ENCODE assay signal across 22 cellular contexts in genomic region chr11:112925516-112926310, GRCh38. TPM values are rescaled to one million over a fixed set of nuclear protein-coding genes. Genes with fewer than 3 reads are reported as not detected.
DNase-seq lines count a peak whose midpoint lies in the region; ATAC-seq and TF ChIP-seq lines count a peak whose summit lies in the region.
"Had no signal": no experiment of that assay in that cellular context is flagged by ENCODE, and none has a peak within 500 bp of the region (broad histone marks: within the 10 kb centered on the region; RNA-seq: fewer than 3 reads in every experiment).

No MANE protein-coding gene starts in this region.

- H3K27ac ChIP-seq in Karpas-422 (ENCODE audit: low read length) (no peak overlapping the region), RWPE1 (no peak overlapping the region)
- H3K27ac ChIP-seq: C4-2B, SK-N-MC had no signal

- TF ChIP-seq CTCF in RWPE1 (conservative IDR thresholded peaks at IDR 0.05; ENCODE audit: low read depth) = no peak
- TF ChIP-seq CTCF in epithelial cell of proximal tubule (conservative IDR thresholded peaks at IDR 0.05; ENCODE audit: low read depth, low read length) = no peak
- TF ChIP-seq CTCF in osteocyte (IDR thresholded peaks at IDR 0.05) = no peak

- no peak overlapping the region for H2AFZ ChIP-seq in Karpas-422 (ENCODE audit: low read length)

- no peaks in the 10 kb centered on the region for H3K9me2 ChIP-seq in Karpas-422 (replicated peaks; ENCODE audit: insufficient read depth, low read length)

- H3K36me3 ChIP-seq in Karpas-422 (ENCODE audit: insufficient read depth, low read length) = no peaks in the 10 kb centered on the region

- POLR2A ChIA-PET in RWPE1 (lab: Yijun Ruan, JAX; ENCODE audit: low non-redundant PET) = no interaction called here

- no peak overlapping the region for H3K9ac ChIP-seq in Karpas-422 (ENCODE audit: low read length)

- no peak overlapping the region for H3K4me2 ChIP-seq in Karpas-422 (ENCODE audit: low read depth, low read length, poor library complexity, severe bottlenecking)

- no peaks in the 10 kb centered on the region for H3K36me3 Mint-ChIP-seq in osteocyte (ENCODE audit: unreplicated experiment)
- H3K36me3 Mint-ChIP-seq: CD8-positive, alpha-beta memory T cell had no signal

- H3K4me3 Mint-ChIP-seq in osteocyte (ENCODE audit: unreplicated experiment) = no peak overlapping the region
- H3K4me3 Mint-ChIP-seq: CD8-positive, alpha-beta memory T cell had no signal

- DNase-seq in Karpas-422 = peak; percentile 41
- DNase-seq in RWPE1 (ENCODE audit: low spot score) = peak; percentile 52
- DNase-seq in epithelial cell of proximal tubule (ENCODE audit: low read depth) = peak; percentile 70
- DNase-seq in osteocyte (ENCODE audit: extremely low spot score, unreplicated experiment) = peak; percentile 44
- no peak for DNase-seq in activated CD4-positive, alpha-beta T cell treated with anti-CD3 and anti-CD28 coated beads for 1 hour
- DNase-seq: CD8-positive, alpha-beta memory T cell; DMS53; GDM1; GOT3; HCEC 1CT; NCI-H1092; NCI-H1436; NCI-H1930; NCI-H226; NCI-H510A treated with DMSO at 0.1 percent for 48 hours; NCI-H82; SHP77 treated with DMSO at 0.1 percent for 48 hours had no signal

- no peaks in the 10 kb centered on the region for H3K9me3 ChIP-seq in Karpas-422 (ENCODE audit: low read length)

- H3K27ac Mint-ChIP-seq in osteocyte (ENCODE audit: unreplicated experiment) = no peak overlapping the region

- no peaks in the 10 kb centered on the region for H3K27me3 Mint-ChIP-seq in osteocyte (ENCODE audit: unreplicated experiment)

- ATAC-seq in GM21390 (IDR thresholded peaks at IDR 0.05; ENCODE audit: unreplicated experiment) = no peak
- ATAC-seq in HG03521 (IDR thresholded peaks at IDR 0.05; ENCODE audit: unreplicated experiment) = no peak
- ATAC-seq in HG03460 (IDR thresholded peaks at IDR 0.05; ENCODE audit: unreplicated experiment) = no peak

- H3K4me1 Mint-ChIP-seq in osteocyte (ENCODE audit: unreplicated experiment) = no peaks in the 10 kb centered on the region
- H3K4me1 Mint-ChIP-seq: CD8-positive, alpha-beta memory T cell had no signal

- no peaks in the 10 kb centered on the region for H4K20me1 ChIP-seq in Karpas-422 (ENCODE audit: insufficient read depth, low read depth, low read length)

- H3K4me1 ChIP-seq in Karpas-422 (ENCODE audit: low read length) = peaks cover 32% of the 10 kb centered on the region

- no peaks in the 10 kb centered on the region for H3K79me2 ChIP-seq in Karpas-422 (ENCODE audit: low read length)

- H3K4me3 ChIP-seq in Karpas-422 (ENCODE audit: low read length) (no peak overlapping the region), epithelial cell of proximal tubule (ENCODE audit: low read depth, low read length) (no peak overlapping the region)
- H3K4me3 ChIP-seq: SK-N-MC had no signal

- CTCF ChIA-PET in RWPE1 (lab: Yijun Ruan, JAX) = no interaction called here

- H3K27me3 ChIP-seq in Karpas-422 (ENCODE audit: low read length) = no peaks in the 10 kb centered on the region

- no peaks in the 10 kb centered on the region for H3K9me3 Mint-ChIP-seq in osteocyte (ENCODE audit: unreplicated experiment)

RNA-seq across cellular contexts. Expression of gene NCAM1, which starts 35.5 kb away (rescaled TPM):
- total RNA-seq in Karpas-422 (2014; rRNA removed; shearing (Covaris generic); ENCODE audit: low replicate concordance) = 0.29 and 0.75 TPM in 2 replicates
- total RNA-seq in epithelial cell of proximal tubule = 2.2 and 3.1 TPM in 2 replicates
- total RNA-seq in osteocyte = 1.9 and 2.2 TPM in 2 replicates
